ENCODE assay signal across 8 cellular contexts in genomic region chr2:134917219-134917957, GRCh38. TPM values are rescaled to one million over a fixed set of nuclear protein-coding genes. Genes with fewer than 3 reads are reported as not detected.
DNase-seq lines count a peak whose midpoint lies in the region; ATAC-seq, FAIRE-seq and TF ChIP-seq lines count a peak whose summit lies in the region.

No MANE protein-coding gene starts in this region.

- POLR2A ChIA-PET in Caco-2 (lab: Charles Lee) = no interaction called here

- H3K9me3 ChIP-seq in Caco-2 = peaks cover 3% of the 10 kb centered on the region; the same call in 1 of the 2 replicates
- H3K9me3 ChIP-seq in MG63 = no peaks in the 10 kb centered on the region; the same call in 1 of the 2 replicates
- H3K9me3 ChIP-seq in keratinocyte (ENCODE audit: control insufficient read depth, low read depth, low read length) = no peaks in the 10 kb centered on the region

- TF ChIP-seq CTCF in Caco-2 (IDR thresholded peaks at IDR 0.05; ENCODE audit: insufficient read depth in 1 of 2, low read depth in 1 of 2, low read length in 1 of 2, severe bottlenecking in 1 of 2, unreplicated experiment in 1 of 2) (no peak), keratinocyte (optimal IDR thresholded peaks at IDR 0.05 in 1 of 3, IDR thresholded peaks at IDR 0.05 in 1 of 3, conservative IDR thresholded peaks at IDR 0.05 in 1 of 3; ENCODE audit: extremely low read depth in 1 of 3, insufficient read depth in 2 of 3, low read length in 3 of 3) (no peak)

- no TSS peak for BruUV-seq in Caco-2 (replicated peaks; lab: Mats Ljungman, UMichigan)

- H3K9me1 ChIP-seq in keratinocyte (ENCODE audit: control insufficient read depth, extremely low read depth, insufficient read depth, low read length) = no peaks in the 10 kb centered on the region

- peaks cover 15% of the 10 kb centered on the region for H3K9me3 Mint-ChIP-seq in Caco-2 (ENCODE audit: unreplicated experiment)
- no peaks in the 10 kb centered on the region for H3K9me3 Mint-ChIP-seq in activated naive CD8-positive, alpha-beta T cell treated with anti-CD3 and anti-CD28 coated beads, Interleukin-2, amount 50 U/mL, for 24 hours

- peak overlapping the region; percentile 82 for H3K27ac ChIP-seq in keratinocyte (ENCODE audit: control insufficient read depth, insufficient read depth, low read length)

- H3K36me3 Mint-ChIP-seq in Caco-2 (ENCODE audit: insufficient read depth, unreplicated experiment) = peaks cover 29% of the 10 kb centered on the region
- H3K36me3 Mint-ChIP-seq in activated naive CD8-positive, alpha-beta T cell treated with anti-CD3 and anti-CD28 coated beads, Interleukin-2, amount 50 U/mL, for 24 hours (ENCODE audit: low read depth) = peaks cover 26% of the 10 kb centered on the region

- no peaks in the 10 kb centered on the region for H3K4me1 Mint-ChIP-seq in Caco-2 (ENCODE audit: low read depth, unreplicated experiment)
- peaks cover 34% of the 10 kb centered on the region for H3K4me1 Mint-ChIP-seq in activated naive CD8-positive, alpha-beta T cell treated with anti-CD3 and anti-CD28 coated beads, Interleukin-2, amount 50 U/mL, for 24 hours

- CTCF ChIA-PET in Caco-2 (lab: Charles Lee) = interaction anchor here (0.6 to 1.3 kb wide), 2 partner anchors 141 to 467 kb away, joined by 3 to 5 read pairs; no protein-coding TSS in a partner anchor

- H3K4me3 Mint-ChIP-seq in Caco-2 (ENCODE audit: unreplicated experiment) = peak overlapping the region; percentile 92
- H3K4me3 Mint-ChIP-seq in activated naive CD8-positive, alpha-beta T cell treated with anti-CD3 and anti-CD28 coated beads, Interleukin-2, amount 50 U/mL, for 24 hours = peak overlapping the region; percentile 96

- no peak for ATAC-seq in activated naive CD8-positive, alpha-beta T cell treated with anti-CD3 and anti-CD28 coated beads, Interleukin-2, amount 50 U/mL, for 24 hours
- ATAC-seq in HG03025 (IDR thresholded peaks at IDR 0.05; ENCODE audit: low FRiP score, unreplicated experiment) (no peak), HG03521 (IDR thresholded peaks at IDR 0.05; ENCODE audit: unreplicated experiment) (no peak)

- H3K4me2 ChIP-seq in keratinocyte (ENCODE audit: control insufficient read depth, extremely low read depth, insufficient read depth, low read depth, low read length) = peak overlapping the region; percentile 86

- peaks cover 14% of the 10 kb centered on the region for H4K20me1 ChIP-seq in keratinocyte (ENCODE audit: control insufficient read depth, extremely low read depth, insufficient read depth, low read length)

- peak; percentile 9 for FAIRE-seq in keratinocyte (lab: Jason Lieb, UNC)

- dilution Hi-C loops in keratinocyte (cut with MboI; ENCODE audit: extremely low pct_ligation_motif_present, low sequenced_read_pairs) = no loop called here

- peak overlapping the region; percentile 89 for H3K4me3 ChIP-seq in Caco-2 (ENCODE audit: low read depth, low read length)
- H3K4me3 ChIP-seq in MG63 = peak overlapping the region; percentile 92
- H3K4me3 ChIP-seq in keratinocyte (ENCODE audit: control insufficient read depth in 2 of 3, extremely low read depth in 1 of 3, insufficient read depth in 2 of 3, low read depth in 1 of 3, low read length in 3 of 3) = peak overlapping the region; percentile 64 to 73 (median 68)

- H3K4me1 ChIP-seq in Caco-2 (0 out of 2 replicates have a peak, but pooled peaks cover 8% of the 10 kb centered on the region), keratinocyte (ENCODE audit: control insufficient read depth, extremely low read depth, insufficient read depth, low read length) (peaks cover 16% of the 10 kb centered on the region)

- H2AFZ ChIP-seq in keratinocyte (ENCODE audit: control insufficient read depth, low read length) = peak overlapping the region; percentile 76

- H3K36me3 ChIP-seq in Caco-2 (ENCODE audit: control insufficient read depth, insufficient read depth, low read length) = no peaks in the 10 kb centered on the region
- H3K36me3 ChIP-seq in MG63 = peaks cover 17% of the 10 kb centered on the region
- H3K36me3 ChIP-seq in keratinocyte (ENCODE audit: control insufficient read depth in 2 of 2, extremely low read depth in 1 of 2, insufficient read depth in 2 of 2, low read length in 2 of 2) = no peaks in the 10 kb centered on the region

- DNase-seq in Caco-2 (peak in 1 of 2 experiments; percentile 27), MG63 (no peak), keratinocyte (ENCODE audit: low read depth, low spot score) (no peak), AG08395 (ENCODE audit: low spot score) (no peak)
- DNase-seq in activated naive CD8-positive, alpha-beta T cell treated with anti-CD3 and anti-CD28 coated beads, Interleukin-2, amount 50 U/mL, for 24 hours = peak; percentile 13
- peak; percentile 6 for DNase-seq in stimulated activated CD4-positive, alpha-beta T cell treated with anti-CD3 and anti-CD28 coated beads, Interleukin-4, amount 100 ng/mL, for 1 hour

- peak overlapping the region; percentile 97 for H3K27ac Mint-ChIP-seq in Caco-2 (ENCODE audit: unreplicated experiment)
- H3K27ac Mint-ChIP-seq in activated naive CD8-positive, alpha-beta T cell treated with anti-CD3 and anti-CD28 coated beads, Interleukin-2, amount 50 U/mL, for 24 hours = peak overlapping the region; percentile 96

- H3K27me3 ChIP-seq in Caco-2 (replicated peaks; ENCODE audit: control insufficient read depth, insufficient read depth, low read length) = no peaks in the 10 kb centered on the region
- no peaks in the 10 kb centered on the region for H3K27me3 ChIP-seq in MG63
- H3K27me3 ChIP-seq in keratinocyte (ENCODE audit: control insufficient read depth, extremely low read depth, insufficient read depth, low read length) = no peaks in the 10 kb centered on the region

- H3K9ac ChIP-seq in keratinocyte (ENCODE audit: control insufficient read depth, extremely low read depth, insufficient read depth, low read length) = peak overlapping the region; percentile 76

- no peaks in the 10 kb centered on the region for H3K27me3 Mint-ChIP-seq in Caco-2 (ENCODE audit: insufficient read depth, unreplicated experiment)
- peaks cover 4% of the 10 kb centered on the region for H3K27me3 Mint-ChIP-seq in activated naive CD8-positive, alpha-beta T cell treated with anti-CD3 and anti-CD28 coated beads, Interleukin-2, amount 50 U/mL, for 24 hours

- peaks cover 37% of the 10 kb centered on the region for H3K79me2 ChIP-seq in keratinocyte (ENCODE audit: control insufficient read depth, insufficient read depth, low read length)

- intact Hi-C loops in Caco-2 (cut with micrococcal nuclease; ENCODE audit: unreplicated experiment) = no loop called here

RNA-seq across cellular contexts. Expression of gene CCNT2, which starts 1.2 kb away (rescaled TPM):
- 39.4 and 42.9 TPM in 2 replicates for total RNA-seq in Caco-2 (2022)
- 9.0 and 11.2 TPM in 2 replicates for total RNA-seq in MG63 (2014; rRNA removed; shearing (Covaris generic); ENCODE audit: low replicate concordance)
- polyA plus RNA-seq in keratinocyte = 10.2 to 20.9 TPM (median 20.1 TPM) in 3 replicates
- 14.7 TPM for polyA plus RNA-seq in keratinocyte (2011; ENCODE audit: low read depth)
- polyA plus RNA-seq in keratinocyte (2011; cell fraction: cytosol; rRNA removed) = 3.6 and 7.0 TPM in 2 replicates
- 34.3 and 44.8 TPM in 2 replicates for polyA plus RNA-seq in keratinocyte (2011; cell fraction: nucleus; rRNA removed)
- 11.1 TPM in 2 replicates for polyA plus RNA-seq in keratinocyte (2012; ENCODE audit: low replicate concordance)
- polyA minus RNA-seq in keratinocyte = 16.3 to 46.6 TPM (median 31.7 TPM) in 3 replicates
- 6.1 TPM for polyA minus RNA-seq in keratinocyte (2011; cell fraction: cytosol; rRNA and poly(A)+ RNA removed)
- polyA minus RNA-seq in keratinocyte (2011; cell fraction: nucleus; rRNA and poly(A)+ RNA removed) = 49.0 and 65.8 TPM in 2 replicates

Comparison
In these comparisons a context has a peak if more than half of its experiments do, and no peak if none do; other contexts are left out.
1. DNase-seq: peak in activated naive CD8-positive, alpha-beta T cell treated with anti-CD3 and anti-CD28 coated beads, Interleukin-2, amount 50 U/mL, for 24 hours (single experiment) and stimulated activated CD4-positive, alpha-beta T cell treated with anti-CD3 and anti-CD28 coated beads, Interleukin-4, amount 100 ng/mL, for 1 hour (single experiment); none in MG63 (single experiment), keratinocyte (single experiment) and AG08395 (single experiment).
2. Peak in every context shown above with its lines, with median percentiles within 50 percentile points of each other: H3K4me3 ChIP-seq.